Comparison of ENCODE assay signal across 32 cellular contexts in genomic region chr9:99063522-99063921, GRCh38.
"Had no signal": no experiment of that assay in that cellular context is flagged by ENCODE, and none has a peak within 500 bp of the region (broad histone marks: within the 10 kb centered on the region; RNA-seq: fewer than 3 reads in every experiment).

No MANE protein-coding gene starts in this region.

- H3K27me3 ChIP-seq: neural progenitor cell, right lobe of liver, spleen, suprapubic skin, tibial artery, upper lobe of right lung had no signal

- H3K4me1 ChIP-seq: neural progenitor cell, parathyroid adenoma, psoas muscle, right lobe of liver had no signal

- H3K4me3 Mint-ChIP-seq: immature natural killer cell; mesothelial cell of epicardium; naive B cell; natural killer cell; nephron progenitor cell; neural progenitor cell; stimulated activated memory B cell treated with anti-CD40 and anti-IgM and Interleukin-4, amounts not matched to agents 10 μg/mL and 1 μg/mL and 100 μg/mL, for 72 hours; stimulated activated naive CD8-positive, alpha-beta T cell treated with anti-CD3 and anti-CD28 coated beads, Interleukin-15, amount 100 ng/mL, for 72 hours had no signal

- H3K27ac ChIP-seq: left ventricle myocardium inferior, neural progenitor cell, neutrophil, parathyroid adenoma, psoas muscle, right lobe of liver, spleen, suprapubic skin, thoracic aorta, tibial artery, upper lobe of right lung had no signal

- H3K36me3 Mint-ChIP-seq: mesothelial cell of epicardium; natural killer cell; stimulated activated memory B cell treated with anti-CD40 and anti-IgM and Interleukin-4, amounts not matched to agents 10 μg/mL and 1 μg/mL and 100 μg/mL, for 72 hours had no signal

- H3K27ac Mint-ChIP-seq: mesothelial cell of epicardium; neural progenitor cell; stimulated activated memory B cell treated with anti-CD40 and anti-IgM and Interleukin-4, amounts not matched to agents 10 μg/mL and 1 μg/mL and 100 μg/mL, for 72 hours; stimulated activated naive CD8-positive, alpha-beta T cell treated with anti-CD3 and anti-CD28 coated beads, Interleukin-15, amount 100 ng/mL, for 72 hours had no signal

- DNase-seq: head of caudate nucleus; hypothalamus; immature natural killer cell; kidney; left colon; left ventricle myocardium inferior; mesendoderm; naive B cell; natural killer cell; nephron progenitor cell; occipital lobe; psoas muscle; right lobe of liver; spleen; stimulated activated CD4-positive, alpha-beta T cell treated with anti-CD3 and anti-CD28 coated beads, Interleukin-1b, Interleukin-23, amount 100 ng/mL, for 48 hours; stimulated activated CD4-positive, alpha-beta T cell treated with anti-CD3 and anti-CD28 coated beads, Interleukin-2, amount 100 ng/mL, for 48 hours; stimulated activated CD4-positive, alpha-beta T cell treated with anti-CD3 and anti-CD28 coated beads, Interleukin-4, amount 100 ng/mL, for 4 hours; stimulated activated CD8-positive, alpha-beta memory T cell treated with anti-CD3 and anti-CD28 coated beads, Interleukin-4, amount 100 ng/mL, for 48 hours; stimulated activated naive CD4-positive, alpha-beta T cell treated with Interleukin-2 at 50 U/mL for 16 hours; stimulated activated naive CD8-positive, alpha-beta T cell treated with anti-CD3 and anti-CD28 coated beads, Interleukin-15, amount 100 ng/mL, for 72 hours; tibial artery; trophoblast cell; upper lobe of right lung had no signal

- H3K27me3 Mint-ChIP-seq: naive B cell; stimulated activated memory B cell treated with anti-CD40 and anti-IgM and Interleukin-4, amounts not matched to agents 10 μg/mL and 1 μg/mL and 100 μg/mL, for 72 hours had no signal

- H3K9ac ChIP-seq: neural progenitor cell, parathyroid adenoma had no signal

- H3K4me3 ChIP-seq: left ventricle myocardium inferior, lung, neural progenitor cell, psoas muscle, right lobe of liver, skin epidermis, spleen, suprapubic skin, thoracic aorta, tibial artery, upper lobe of right lung had no signal

- H3K36me3 ChIP-seq: neural progenitor cell, neutrophil, right lobe of liver, spleen, suprapubic skin, upper lobe of right lung had no signal

- H3K9me3 Mint-ChIP-seq: immature natural killer cell; mesothelial cell of epicardium; naive B cell; nephron progenitor cell; stimulated activated memory B cell treated with anti-CD40 and anti-IgM and Interleukin-4, amounts not matched to agents 10 μg/mL and 1 μg/mL and 100 μg/mL, for 72 hours; stimulated activated naive CD8-positive, alpha-beta T cell treated with anti-CD3 and anti-CD28 coated beads, Interleukin-15, amount 100 ng/mL, for 72 hours had no signal

- ATAC-seq: left colon; natural killer cell; psoas muscle; stimulated activated memory B cell treated with anti-CD40 and anti-IgM and Interleukin-4, amounts not matched to agents 10 μg/mL and 1 μg/mL and 100 μg/mL, for 72 hours; stimulated activated naive CD8-positive, alpha-beta T cell treated with anti-CD3 and anti-CD28 coated beads, Interleukin-15, amount 100 ng/mL, for 72 hours; upper lobe of right lung had no signal

- H3K9me3 ChIP-seq: left ventricle myocardium inferior, neutrophil, psoas muscle, right lobe of liver, spleen, suprapubic skin, thoracic aorta, tibial artery, upper lobe of right lung had no signal
